28 cellular contexts compared by ENCODE assay signal in genomic region chr4:184102488-184102887, GRCh38.
"Had no signal": no experiment of that assay in that cellular context is flagged by ENCODE, and none has a peak within 500 bp of the region (broad histone marks: within the 10 kb centered on the region; RNA-seq: fewer than 3 reads in every experiment).

No MANE protein-coding gene starts in this region.

- H3K9me3 ChIP-seq: Peyer's patch, SJSA1 had no signal

- H3K27ac ChIP-seq: Peyer's patch, RWPE1, SJSA1 had no signal

- H3K4me3 ChIP-seq: K562, Peyer's patch, SJSA1 had no signal

- H3K36me3 Mint-ChIP-seq: activated naive CD4-positive, alpha-beta T cell treated with anti-CD3 and anti-CD28 coated beads, Interleukin-2, amount 50 U/mL, for 24 hours; brain; T-cell had no signal

- H3K4me1 ChIP-seq: Peyer's patch, SJSA1 had no signal

- H3K36me3 ChIP-seq: Peyer's patch, SJSA1 had no signal

- H3K27me3 ChIP-seq: Peyer's patch, SJSA1 had no signal

- H3K27ac Mint-ChIP-seq: activated CD4-positive, alpha-beta memory T cell treated with anti-CD3 and anti-CD28 coated beads, Interleukin-2, amount 10 ng/mL, durations not matched to agents 7 days and 5 days; activated CD4-positive, alpha-beta T cell treated with anti-CD3 and anti-CD28 coated beads for 36 hours; activated naive CD4-positive, alpha-beta T cell treated with anti-CD3 and anti-CD28 coated beads, Interleukin-2, amount 50 U/mL, for 24 hours; activated T-helper 17 cell treated with anti-CD3 and anti-CD28 coated beads, Interleukin-2, amount 50 U/mL, for 72 hours; T-cell had no signal

- H3K27me3 Mint-ChIP-seq: brain had no signal

- H3K9me3 Mint-ChIP-seq: activated CD4-positive, alpha-beta memory T cell treated with anti-CD3 and anti-CD28 coated beads, Interleukin-2, amount 10 ng/mL, durations not matched to agents 7 days and 5 days; activated naive CD4-positive, alpha-beta T cell treated with anti-CD3 and anti-CD28 coated beads, Interleukin-2, amount 50 U/mL, for 24 hours; activated T-helper 17 cell treated with anti-CD3 and anti-CD28 coated beads, Interleukin-2, amount 50 U/mL, for 72 hours; central memory CD8-positive, alpha-beta T cell; T-cell had no signal

- ATAC-seq: activated CD4-positive, alpha-beta T cell treated with anti-CD3 and anti-CD28 coated beads for 36 hours; activated T-helper 17 cell treated with anti-CD3 and anti-CD28 coated beads, Interleukin-2, amount 50 U/mL, for 72 hours; K562; T-cell had no signal

- H3K4me1 Mint-ChIP-seq: activated naive CD4-positive, alpha-beta T cell treated with anti-CD3 and anti-CD28 coated beads, Interleukin-2, amount 50 U/mL, for 24 hours; activated T-helper 17 cell treated with anti-CD3 and anti-CD28 coated beads, Interleukin-2, amount 50 U/mL, for 72 hours had no signal

- DNase-seq: activated CD4-positive, alpha-beta memory T cell treated with anti-CD3 and anti-CD28 coated beads, Interleukin-2, amount 10 ng/mL, durations not matched to agents 7 days and 5 days; activated CD4-positive, alpha-beta T cell treated with anti-CD3 and anti-CD28 coated beads for 36 hours; activated CD4-positive, alpha-beta T cell treated with anti-CD3 and anti-CD28 coated beads, Interleukin-2, amount 50 U/mL, for 1 hour; activated T-cell treated with anti-CD3 and anti-CD28 coated beads for 4 hours; activated T-cell treated with anti-CD3 and anti-CD28 coated beads, Interleukin-2, amount 50 U/mL, for 48 hours; aorta; Karpas-422; MM.1S; NCI-H1105; NCI-H1436; NCI-H1694 treated with DMSO at 0.1 percent for 48 hours; NCI-H2029 treated with DMSO at 0.1 percent for 48 hours; NCI-H345; NCI-H510A; NCI-H526 treated with DMSO at 0.1 percent for 48 hours; NCI-H82; Peyer's patch; Right ventricle myocardium superior; T-cell; T-helper 2 cell; T1000 had no signal

- H3K4me3 Mint-ChIP-seq: activated CD4-positive, alpha-beta memory T cell treated with anti-CD3 and anti-CD28 coated beads, Interleukin-2, amount 10 ng/mL, durations not matched to agents 7 days and 5 days; activated CD4-positive, alpha-beta T cell treated with anti-CD3 and anti-CD28 coated beads for 36 hours; activated naive CD4-positive, alpha-beta T cell treated with anti-CD3 and anti-CD28 coated beads, Interleukin-2, amount 50 U/mL, for 24 hours; activated T-helper 17 cell treated with anti-CD3 and anti-CD28 coated beads, Interleukin-2, amount 50 U/mL, for 72 hours; central memory CD8-positive, alpha-beta T cell; T-cell had no signal
